In genomic region chr7:47539398-47540052, GRCh38 we compare ENCODE assay signal across 1 cellular context.
TF ChIP-seq lines count a peak whose summit lies in the region.

No MANE protein-coding gene starts in this region.

TF ChIP-seq in GM23338, 12 proteins besides CTCF, POLR2A, EP300 and RAD21 (continued from another document):
- no peak for TF ChIP-seq POLR2AphosphoS5 (IDR thresholded peaks at IDR 0.05; ENCODE audit: low read depth)
- TF ChIP-seq ZNF331 (CRISPR knock-in tag; IDR thresholded peaks at IDR 0.05; ENCODE audit: low read depth) = no peak
- TF ChIP-seq JUNB (IDR thresholded peaks at IDR 0.05; ENCODE audit: unreplicated experiment) = no peak
- TF ChIP-seq CREB1 (CRISPR knock-in tag; IDR thresholded peaks at IDR 0.05; ENCODE audit: low read depth) = no peak
- TF ChIP-seq REST (IDR thresholded peaks at IDR 0.05; ENCODE audit: unreplicated experiment) = no peak
- TF ChIP-seq NANOG (IDR thresholded peaks at IDR 0.05; ENCODE audit: borderline replicate concordance) = no peak
- TF ChIP-seq ZNF462 (CRISPR knock-in tag; IDR thresholded peaks at IDR 0.05) = no peak
